Comparison of ENCODE assay signal across 1 cellular context in genomic region chr22:19292262-19293230, GRCh38.
TF ChIP-seq lines count a peak whose summit lies in the region.

No MANE protein-coding gene starts in this region.

TF ChIP-seq in IMR-90, 13 proteins besides CTCF, POLR2A, EP300 and RAD21 (continued from another document):
- TF ChIP-seq, protein P1, sequence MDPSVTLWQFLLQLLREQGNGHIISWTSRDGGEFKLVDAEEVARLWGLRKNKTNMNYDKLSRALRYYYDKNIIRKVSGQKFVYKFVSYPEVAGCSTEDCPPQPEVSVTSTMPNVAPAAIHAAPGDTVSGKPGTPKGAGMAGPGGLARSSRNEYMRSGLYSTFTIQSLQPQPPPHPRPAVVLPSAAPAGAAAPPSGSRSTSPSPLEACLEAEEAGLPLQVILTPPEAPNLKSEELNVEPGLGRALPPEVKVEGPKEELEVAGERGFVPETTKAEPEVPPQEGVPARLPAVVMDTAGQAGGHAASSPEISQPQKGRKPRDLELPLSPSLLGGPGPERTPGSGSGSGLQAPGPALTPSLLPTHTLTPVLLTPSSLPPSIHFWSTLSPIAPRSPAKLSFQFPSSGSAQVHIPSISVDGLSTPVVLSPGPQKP (IDR thresholded peaks at IDR 0.05; ENCODE audit: borderline replicate concordance, low read depth, low read length) = no peak
